In genomic region chr9:125621170-125621569, GRCh38 we compare ENCODE assay signal across 35 cellular contexts.
"Had no signal": no experiment of that assay in that cellular context is flagged by ENCODE, and none has a peak within 500 bp of the region (broad histone marks: within the 10 kb centered on the region; RNA-seq: fewer than 3 reads in every experiment).

No MANE protein-coding gene starts in this region.

- H3K4me3 ChIP-seq: MG63 had no signal

- DNase-seq: Karpas-422, Kasumi-1, MG63, MM.1S, MV-4-11, NCI-H1048, NCI-H1092, NCI-H1092 treated with DMSO at 0.1 percent for 48 hours, NCI-H1105, NCI-H1105 treated with DMSO at 0.1 percent for 48 hours, NCI-H1417, NCI-H1417 treated with DMSO at 0.1 percent for 48 hours, NCI-H1436, NCI-H1436 treated with DMSO at 0.1 percent for 48 hours, NCI-H146, NCI-H1694, NCI-H1694 treated with DMSO at 0.1 percent for 48 hours, NCI-H187, NCI-H187 treated with DMSO at 0.1 percent for 48 hours, NCI-H1930, NCI-H2029, NCI-H2029 treated with DMSO at 0.1 percent for 48 hours, NCI-H2081, NCI-H2081 treated with DMSO at 0.1 percent for 48 hours, NCI-H2107, NCI-H2171, NCI-H2171 treated with DMSO at 0.1 percent for 48 hours, NCI-H2227 treated with DMSO at 0.1 percent for 48 hours, NCI-H226, NCI-H345, NCI-H446, NCI-H446 treated with DMSO at 0.1 percent for 48 hours, NCI-H510A, NCI-H510A treated with DMSO at 0.1 percent for 48 hours had no signal

- H3K27ac ChIP-seq: KMS-11 had no signal

- H3K9ac ChIP-seq: KMS-11 had no signal

- H3K4me2 ChIP-seq: KMS-11 had no signal

- H3K9me3 ChIP-seq: MG63 had no signal

- H3K36me3 ChIP-seq: MG63 had no signal

- H3K27me3 ChIP-seq: MG63 had no signal
